In genomic region chr1:179384027-179384426, GRCh38 we compare ENCODE assay signal across 32 cellular contexts. TPM values are rescaled to one million over a fixed set of nuclear protein-coding genes. Genes with fewer than 3 reads are reported as not detected.
"Had no signal": no experiment of that assay in that cellular context is flagged by ENCODE, and none has a peak within 500 bp of the region (broad histone marks: within the 10 kb centered on the region; RNA-seq: fewer than 3 reads in every experiment).

No MANE protein-coding gene starts in this region.

- H3K9me3 ChIP-seq: colonic mucosa, esophagus squamous epithelium, gastrocnemius medialis, heart right ventricle, left lung, lower lobe of right lung, mucosa of descending colon had no signal

- H3K4me3 Mint-ChIP-seq: dendritic cell treated with granulocyte-macrophage colony-stimulating factor and Interleukin-4, amounts not matched to agents 40 ng/mL and 50 ng/mL, for 4 days; effector memory CD8-positive, alpha-beta T cell; endodermal cell; mesothelial cell of epicardium had no signal

- FAIRE-seq: endometrium, islet of Langerhans, keratinocyte had no signal

- H3K4me3 ChIP-seq: colonic mucosa, esophagus squamous epithelium, gastrocnemius medialis, heart right ventricle, left lung, lower lobe of right lung, mucosa of descending colon had no signal

- H3K27me3 Mint-ChIP-seq: dendritic cell treated with granulocyte-macrophage colony-stimulating factor and Interleukin-4, amounts not matched to agents 40 ng/mL and 50 ng/mL, for 4 days; effector memory CD8-positive, alpha-beta T cell had no signal

- H3K4me1 Mint-ChIP-seq: endodermal cell, mesothelial cell of epicardium had no signal

- H3K36me3 Mint-ChIP-seq: mesothelial cell of epicardium had no signal

- DNase-seq: colonic mucosa; cortex of kidney; effector CD8-positive, alpha-beta T cell; effector memory CD8-positive, alpha-beta T cell; endodermal cell; erythroblast; esophagus squamous epithelium; foreskin fibroblast; foreskin melanocyte; gastrocnemius medialis; glutamatergic neuron; head of caudate nucleus; heart right ventricle; hippocampal formation; left cardiac atrium; left lung; left ventricle myocardium superior; lower lobe of right lung; mesenchymal stem cell; mucosa of descending colon had no signal

- ATAC-seq: effector memory CD8-positive, alpha-beta T cell; esophagus mucosa; gastrocnemius medialis; heart right ventricle; left cardiac atrium; left lung; left ventricle myocardium superior; lower lobe of right lung; mucosa of descending colon had no signal

- H3K4me1 ChIP-seq: colonic mucosa, esophagus squamous epithelium, gastrocnemius medialis, heart right ventricle, left lung, lower lobe of right lung had no signal

- H3K27ac Mint-ChIP-seq: dendritic cell treated with granulocyte-macrophage colony-stimulating factor and Interleukin-4, amounts not matched to agents 40 ng/mL and 50 ng/mL, for 4 days; effector memory CD8-positive, alpha-beta T cell; endodermal cell; mesothelial cell of epicardium had no signal

- H3K9me3 Mint-ChIP-seq: dendritic cell treated with granulocyte-macrophage colony-stimulating factor and Interleukin-4, amounts not matched to agents 40 ng/mL and 50 ng/mL, for 4 days; effector memory CD8-positive, alpha-beta T cell; endodermal cell; mesothelial cell of epicardium had no signal

- H3K27me3 ChIP-seq: colonic mucosa, esophagus squamous epithelium, gastrocnemius medialis, heart right ventricle had no signal

- H3K36me3 ChIP-seq: colonic mucosa, esophagus squamous epithelium, gastrocnemius medialis, heart right ventricle, left lung, lower lobe of right lung had no signal

- H3K27ac ChIP-seq: colonic mucosa, epithelial cell of prostate, esophagus squamous epithelium, gastrocnemius medialis, heart right ventricle, left lung, lower lobe of right lung had no signal

RNA-seq across cellular contexts. Expression of gene AXDND1, which starts 18.3 kb away (rescaled TPM):
- total RNA-seq: dermis microvascular lymphatic vessel endothelial cell, esophagus mucosa, gastrocnemius medialis, glomerular endothelial cell, left ventricle myocardium superior, lung microvascular endothelial cell, mesenteric fat pad, myocyte had no signal
